ENCODE assay signal across 10 cellular contexts in genomic region chr21:38140192-38140905, GRCh38.
DNase-seq lines count a peak whose midpoint lies in the region; ATAC-seq and TF ChIP-seq lines count a peak whose summit lies in the region.
"Had no signal": no experiment of that assay in that cellular context is flagged by ENCODE, and none has a peak within 500 bp of the region (broad histone marks: within the 10 kb centered on the region; RNA-seq: fewer than 3 reads in every experiment).

No MANE protein-coding gene starts in this region.

- no peak for TF ChIP-seq RAD21 in IMR-90 (IDR thresholded peaks at IDR 0.05; ENCODE audit: low read length)

- dilution Hi-C loops in IMR-90 (cut with HindIII; ENCODE audit: low sequenced_read_pairs, unreplicated experiment), result no loop called here

- peak overlapping the region; percentile 68 for H2BK120ac ChIP-seq in IMR-90 (ENCODE audit: low read depth, low read length)

- intact Hi-C loops in IMR-90 (cut with micrococcal nuclease), result no loop called here

- H2AFZ ChIP-seq in IMR-90 (replicated peaks; ENCODE audit: low read length, poor library complexity) (no peak overlapping the region), fibroblast of lung (ENCODE audit: low read length) (no peak overlapping the region)

- peak overlapping the region; percentile 60; the same call in 1 of the 2 replicates for H3K14ac ChIP-seq in IMR-90 (replicated peaks; ENCODE audit: low read depth, low read length)

- peak overlapping the region; percentile 31 for H3K4me2 ChIP-seq in IMR-90 (ENCODE audit: low read depth, low read length)
- no peak overlapping the region for H3K4me2 ChIP-seq in fibroblast of lung (ENCODE audit: extremely low read depth, insufficient read depth, low read length)
- H3K4me2 ChIP-seq: KMS-11 had no signal

- H3K4me3 ChIP-seq in IMR-90 (ENCODE audit: insufficient read depth, low read depth, low read length) (no peak overlapping the region), fibroblast of lung (replicated peaks in 1 of 4; ENCODE audit: control extremely low read depth in 1 of 4, insufficient read depth in 1 of 4, low read depth in 3 of 4, low read length in 4 of 4) (no peak overlapping the region)
- H3K4me3 ChIP-seq: cardiac muscle cell had no signal

- H2BK5ac ChIP-seq in IMR-90 (ENCODE audit: low read depth, low read length, poor library complexity, severe bottlenecking), result peak overlapping the region; percentile 55

- H4K91ac ChIP-seq in IMR-90 (ENCODE audit: insufficient read depth, low read depth, low read length), result peak overlapping the region; percentile 54; the same call in 1 of the 2 replicates

- peak overlapping the region; percentile 25; the same call in 1 of the 2 replicates for H4K5ac ChIP-seq in IMR-90 (ENCODE audit: low read depth, low read length)

- H2BK15ac ChIP-seq in IMR-90 (ENCODE audit: low read depth, low read length), result peak overlapping the region; percentile 51; the same call in 2 of the 3 replicates

- no TSS peak for BruUV-seq in IMR-90 (replicated peaks; lab: Mats Ljungman, UMichigan)

- POLR2A ChIA-PET in IMR-90 (lab: Charles Lee; ENCODE audit: unreplicated experiment), result no interaction called here

- peak overlapping the region; percentile 64; the same call in 1 of the 2 replicates for H3K56ac ChIP-seq in IMR-90 (ENCODE audit: extremely low read depth, insufficient read depth, low read length)

- H2BK20ac ChIP-seq in IMR-90 (ENCODE audit: low read depth, low read length), result peak overlapping the region; percentile 65; the same call in 1 of the 2 replicates

- peak overlapping the region; percentile 83; the same call in 1 of the 2 replicates for H3K4ac ChIP-seq in IMR-90 (ENCODE audit: low read depth, low read length)

- H3K36me3 ChIP-seq in IMR-90 (ENCODE audit: control insufficient read depth, insufficient read depth, low read length) (no peaks in the 10 kb centered on the region), fibroblast of lung (ENCODE audit: control insufficient read depth, insufficient read depth, low read length) (no peaks in the 10 kb centered on the region)
- H3K36me3 ChIP-seq: cardiac muscle cell had no signal

- H3K23ac ChIP-seq in IMR-90 (ENCODE audit: low read depth, low read length), result no peak overlapping the region

- no peaks in the 10 kb centered on the region for H3K79me1 ChIP-seq in IMR-90 (ENCODE audit: low read depth in 1 of 2, low read length in 2 of 2)

- ATAC-seq in IMR-90 (ENCODE audit: low read depth), result peak; percentile 70
- ATAC-seq in GM18498 (IDR thresholded peaks at IDR 0.05; ENCODE audit: unreplicated experiment), result no peak
- no peak for ATAC-seq in GM18907 (IDR thresholded peaks at IDR 0.05; ENCODE audit: unreplicated experiment)
- no peak for ATAC-seq in HG02759 (IDR thresholded peaks at IDR 0.05; ENCODE audit: unreplicated experiment)
- ATAC-seq in HG03139 (IDR thresholded peaks at IDR 0.05; ENCODE audit: unreplicated experiment), result no peak

- no CpG with 5 or more reads among the region's 5 CpGs for WGBS in IMR-90 (ENCODE audit: extremely low coverage in 2 of 2, insufficient read length in 1 of 2), 2 experiments

- H3K9ac ChIP-seq in IMR-90 (ENCODE audit: low read depth, low read length), result no peak overlapping the region
- H3K9ac ChIP-seq in fibroblast of lung (ENCODE audit: insufficient read depth, low read length), result no peak overlapping the region
- H3K9ac ChIP-seq: KMS-11 had no signal

- CTCF ChIA-PET in IMR-90 (lab: Yijun Ruan, JAX), result no interaction called here

- H3K79me2 ChIP-seq in fibroblast of lung (ENCODE audit: control insufficient read depth, insufficient read depth, low read length), result no peaks in the 10 kb centered on the region

- H3K9me1 ChIP-seq in IMR-90 (ENCODE audit: insufficient read depth, low read length), result no peaks in the 10 kb centered on the region

- H3K27ac ChIP-seq in IMR-90 (ENCODE audit: insufficient read depth, low read length), result peak overlapping the region; percentile 63
- no peak overlapping the region for H3K27ac ChIP-seq in fibroblast of lung (ENCODE audit: insufficient read depth, low read length)
- H3K27ac ChIP-seq: cardiac muscle cell, KMS-11 had no signal

- peaks cover 6% of the 10 kb centered on the region for H3K27me3 ChIP-seq in IMR-90 (ENCODE audit: control insufficient read depth, insufficient read depth, low read length)
- no peaks in the 10 kb centered on the region for H3K27me3 ChIP-seq in fibroblast of lung (ENCODE audit: control insufficient read depth, insufficient read depth, low read length)
- H3K27me3 ChIP-seq: cardiac muscle cell had no signal

- peak overlapping the region; percentile 24; the same call in 1 of the 2 replicates for H3K18ac ChIP-seq in IMR-90 (ENCODE audit: low read depth, low read length)

- peak; percentile 25 for DNase-seq in IMR-90
- peak; percentile 37 for DNase-seq in NCI-H774 (lab: John Stamatoyannopoulos, UW)
- DNase-seq in fibroblast of lung (ENCODE audit: low read depth in 2 of 2), result peak; percentile 25 to 61
- DNase-seq in putamen (ENCODE audit: low spot score), result peak; percentile 10

- H4K8ac ChIP-seq in IMR-90 (ENCODE audit: low read depth in 2 of 2, low read length in 2 of 2), result peak overlapping the region; percentile 29 to 39; a peak in 3 of 4 replicates

- H3K4me1 ChIP-seq in IMR-90 (ENCODE audit: control insufficient read depth, insufficient read depth, low read length) (peaks cover 6% of the 10 kb centered on the region), fibroblast of lung (ENCODE audit: control insufficient read depth, extremely low read depth, insufficient read depth, low read length) (no peaks in the 10 kb centered on the region)

- H2AK9ac ChIP-seq in IMR-90 (replicated peaks; ENCODE audit: low read depth, low read length, poor library complexity), result no peak overlapping the region

- in situ Hi-C loops in IMR-90 (cut with MboI; ENCODE audit: low sequenced_read_pairs), result no loop called here

- no peaks in the 10 kb centered on the region for H4K20me1 ChIP-seq in IMR-90 (ENCODE audit: insufficient read depth, low read length)
- no peaks in the 10 kb centered on the region for H4K20me1 ChIP-seq in fibroblast of lung (ENCODE audit: control insufficient read depth, extremely low read depth, insufficient read depth, low read length)

- peak overlapping the region; percentile 10; the same call in 1 of the 2 replicates for H2AK5ac ChIP-seq in IMR-90 (ENCODE audit: low read depth, low read length)

- H3K9me3 ChIP-seq in IMR-90 (ENCODE audit: control insufficient read depth, insufficient read depth, low read length) (no peaks in the 10 kb centered on the region), fibroblast of lung (ENCODE audit: control insufficient read depth, insufficient read depth, low read depth, low read length) (no peaks in the 10 kb centered on the region)

- TF ChIP-seq CTCF in IMR-90 (conservative IDR thresholded peaks at IDR 0.05; ENCODE audit: low read depth, low read length) (no peak), fibroblast of lung (conservative IDR thresholded peaks at IDR 0.05 in 1 of 2, IDR thresholded peaks at IDR 0.05 in 1 of 2; ENCODE audit: low read depth in 1 of 2, low read length in 2 of 2) (no peak)

- TF ChIP-seq POLR2A in IMR-90 (IDR thresholded peaks at IDR 0.05; ENCODE audit: low read depth, low read length), result no peak

TF ChIP-seq in IMR-90, 13 proteins besides CTCF, POLR2A, EP300 and RAD21:
- TF ChIP-seq CEBPB (IDR thresholded peaks at IDR 0.05; ENCODE audit: low read depth, low read length) (peak; percentile 83), MAZ (IDR thresholded peaks at IDR 0.05; ENCODE audit: borderline replicate concordance, low read depth, low read length) (no peak)
